ENCODE assay signal across 19 cellular contexts in the genomic region with DNA sequence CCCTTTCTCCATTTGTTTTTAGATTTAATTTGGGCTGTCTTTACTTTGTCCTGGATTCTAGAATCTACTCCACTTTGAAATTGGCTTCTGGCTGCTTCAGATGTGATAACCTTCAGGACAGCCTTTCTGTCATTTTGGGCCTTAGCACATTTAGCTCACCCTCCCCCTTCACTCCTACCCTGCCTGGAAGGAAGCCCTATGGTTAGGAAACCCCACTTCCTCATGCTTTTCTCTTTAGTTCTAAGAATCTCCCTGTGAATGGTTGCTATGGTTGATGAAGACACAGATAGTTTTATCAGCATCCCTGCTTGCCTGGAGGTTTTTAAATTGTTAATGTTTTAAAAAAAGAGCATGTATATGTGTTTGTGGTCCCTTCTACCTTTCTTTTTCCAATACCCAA.
DNase-seq lines count a peak whose midpoint lies in the region; ATAC-seq, FAIRE-seq and TF ChIP-seq lines count a peak whose summit lies in the region.
"Had no signal": no experiment of that assay in that cellular context is flagged by ENCODE, and none has a peak within 500 bp of the region (broad histone marks: within the 10 kb centered on the region; RNA-seq: fewer than 3 reads in every experiment).

No MANE protein-coding gene starts in this region.

- H3K36me3 Mint-ChIP-seq in nephron progenitor cell (ENCODE audit: low read depth): no peaks in the 10 kb centered on the region
- H3K36me3 Mint-ChIP-seq: CD8-positive, alpha-beta memory T cell; T-cell had no signal

- TF ChIP-seq POLR2A in NB4 (IDR thresholded peaks at IDR 0.05; ENCODE audit: extremely low read depth, insufficient read length) (no peak), GM12892 (IDR thresholded peaks at IDR 0.05; ENCODE audit: low read depth, low read length) (no peak)

- TF ChIP-seq CTCF in NB4 (IDR thresholded peaks at IDR 0.05; ENCODE audit: low read depth, low read length): no peak
- no peak for TF ChIP-seq CTCF in nephron progenitor cell (IDR thresholded peaks at IDR 0.05)

- no peak for ATAC-seq in GM18870 (IDR thresholded peaks at IDR 0.05; ENCODE audit: unreplicated experiment)
- ATAC-seq: activated CD4-positive, alpha-beta T cell treated with anti-CD3 and anti-CD28 coated beads for 36 hours; activated T-cell treated with anti-CD3 and anti-CD28 coated beads, Interleukin-2, amount 50 U/mL, for 72 hours; left lobe of liver; T-cell had no signal

- FAIRE-seq in GM12892 (lab: Jason Lieb, UNC): no peak
- FAIRE-seq: RCC 7860 had no signal

- H3K27ac Mint-ChIP-seq in nephron progenitor cell: peak overlapping the region; percentile 8
- H3K27ac Mint-ChIP-seq: activated CD4-positive, alpha-beta T cell treated with anti-CD3 and anti-CD28 coated beads for 36 hours; activated T-cell treated with anti-CD3 and anti-CD28 coated beads, Interleukin-2, amount 50 U/mL, for 72 hours; T-cell had no signal

- H3K4me3 ChIP-seq in NB4 (ENCODE audit: low read depth, low read length): no peak overlapping the region
- H3K4me3 ChIP-seq: stomach, vagina had no signal

- DNase-seq in GDM1 (lab: John Stamatoyannopoulos, UW) (peak; percentile 47), NB4 (ENCODE audit: low read depth) (peak; percentile 56), amniotic epithelial cell (ENCODE audit: low read depth) (peak; percentile 42), nephron progenitor cell (no peak), islet precursor cell (no peak), GM12892 (ENCODE audit: insufficient read length) (no peak)
- DNase-seq: activated CD4-positive, alpha-beta T cell treated with anti-CD3 and anti-CD28 coated beads for 36 hours; activated T-cell treated with anti-CD3 and anti-CD28 coated beads, Interleukin-2, amount 50 U/mL, for 72 hours; amniotic stem cell; CD8-positive, alpha-beta memory T cell; NCI-H1694 treated with DMSO at 0.1 percent for 48 hours; NCI-H524; posterior cingulate gyrus; stomach; T-cell had no signal

- no peaks in the 10 kb centered on the region for H3K27me3 Mint-ChIP-seq in nephron progenitor cell (ENCODE audit: low read depth, poor library complexity)

- H3K4me3 Mint-ChIP-seq in nephron progenitor cell: no peak overlapping the region
- H3K4me3 Mint-ChIP-seq: activated CD4-positive, alpha-beta T cell treated with anti-CD3 and anti-CD28 coated beads for 36 hours; activated T-cell treated with anti-CD3 and anti-CD28 coated beads, Interleukin-2, amount 50 U/mL, for 72 hours; CD8-positive, alpha-beta memory T cell; T-cell had no signal

- peaks cover 3% of the 10 kb centered on the region for H3K9me3 Mint-ChIP-seq in nephron progenitor cell
- H3K9me3 Mint-ChIP-seq: activated T-cell treated with anti-CD3 and anti-CD28 coated beads, Interleukin-2, amount 50 U/mL, for 72 hours; CD8-positive, alpha-beta memory T cell; T-cell had no signal

- peaks cover 4% of the 10 kb centered on the region for H3K4me1 Mint-ChIP-seq in nephron progenitor cell
- H3K4me1 Mint-ChIP-seq: activated CD4-positive, alpha-beta T cell treated with anti-CD3 and anti-CD28 coated beads for 36 hours; CD8-positive, alpha-beta memory T cell; T-cell had no signal

Comparison
In these comparisons a context has a peak if more than half of its experiments do, and no peak if none do; other contexts are left out.
1. DNase-seq: peak in GDM1 (single experiment), NB4 (single experiment) and amniotic epithelial cell (single experiment); none in nephron progenitor cell (single experiment), islet precursor cell (single experiment) and GM12892 (single experiment).